10 cellular contexts compared by ENCODE assay signal in the genomic region with DNA sequence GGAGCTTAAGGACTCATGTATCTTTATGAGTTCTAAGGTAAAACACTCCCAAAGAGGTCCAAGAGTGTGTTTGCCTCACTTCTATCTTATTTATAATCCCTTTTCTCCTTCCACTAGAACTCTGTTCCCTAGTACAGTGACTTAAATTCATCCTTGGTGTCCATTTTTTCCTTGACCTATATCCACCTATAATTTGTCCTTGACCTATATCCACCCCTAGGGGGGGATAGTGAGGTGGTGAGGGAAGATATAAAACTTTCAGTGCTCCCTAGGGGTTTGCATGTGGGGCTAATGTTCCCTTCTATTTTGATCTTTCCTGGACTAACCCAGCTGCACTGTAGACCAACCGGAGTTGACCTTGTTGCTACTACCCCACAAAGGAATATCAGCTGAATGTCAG.
DNase-seq lines count a peak whose midpoint lies in the region; ATAC-seq and TF ChIP-seq lines count a peak whose summit lies in the region.
"Had no signal": no experiment of that assay in that cellular context is flagged by ENCODE, and none has a peak within 500 bp of the region (broad histone marks: within the 10 kb centered on the region; RNA-seq: fewer than 3 reads in every experiment).

No MANE protein-coding gene starts in this region.

- H3K27me3 Mint-ChIP-seq in activated CD4-positive, alpha-beta T cell treated with anti-CD3 and anti-CD28 coated beads, Interleukin-2, amount 10 ng/mL, durations not matched to agents 7 days and 5 days: peaks cover 3% of the 10 kb centered on the region
- no peaks in the 10 kb centered on the region for H3K27me3 Mint-ChIP-seq in effector memory CD8-positive, alpha-beta T cell

- H3K27ac ChIP-seq in spleen: no peak overlapping the region
- H3K27ac ChIP-seq: HL-60 had no signal

- peaks cover 18% of the 10 kb centered on the region for H3K9me3 Mint-ChIP-seq in activated CD4-positive, alpha-beta T cell treated with anti-CD3 and anti-CD28 coated beads, Interleukin-2, amount 10 ng/mL, durations not matched to agents 7 days and 5 days
- no peaks in the 10 kb centered on the region for H3K9me3 Mint-ChIP-seq in effector memory CD8-positive, alpha-beta T cell

- CTCF ChIA-PET in activated CD4-positive, alpha-beta T cell treated with anti-CD3 and anti-CD28 coated beads, Interleukin-2, amount 10 ng/mL, durations not matched to agents 7 days and 5 days (lab: Charles Lee): interaction anchor here (1.0 to 1.6 kb wide), 3 partner anchors 9 to 42 kb away, joined by 3 to 6 read pairs (median 3); no protein-coding TSS in a partner anchor

- ATAC-seq in effector memory CD8-positive, alpha-beta T cell (replicated peaks): peak; percentile 41
- ATAC-seq in HG03521 (IDR thresholded peaks at IDR 0.05; ENCODE audit: unreplicated experiment): no peak

- H3K27ac Mint-ChIP-seq in activated CD4-positive, alpha-beta T cell treated with anti-CD3 and anti-CD28 coated beads, Interleukin-2, amount 10 ng/mL, durations not matched to agents 7 days and 5 days: no peak overlapping the region
- peak overlapping the region in 1 of 2 donors; percentile 76 for H3K27ac Mint-ChIP-seq in effector memory CD8-positive, alpha-beta T cell

- peaks cover 0 to 19% (median 13%) of the 10 kb centered on the region in 6 donors for H3K4me1 ChIP-seq in spleen

- peaks cover 0 to 15% (median 0%) of the 10 kb centered on the region in 7 donors for H3K27me3 ChIP-seq in spleen (replicated peaks in 1 of 7)

- H3K4me1 Mint-ChIP-seq in activated CD4-positive, alpha-beta T cell treated with anti-CD3 and anti-CD28 coated beads, Interleukin-2, amount 10 ng/mL, durations not matched to agents 7 days and 5 days: peaks cover 43% of the 10 kb centered on the region
- H3K4me1 Mint-ChIP-seq in effector memory CD8-positive, alpha-beta T cell (ENCODE audit: low read depth in 2 of 2): peaks cover 20 to 31% of the 10 kb centered on the region in 2 donors

- TF ChIP-seq POLR2A in spleen (IDR thresholded peaks at IDR 0.05): no peak

- H3K36me3 Mint-ChIP-seq in activated CD4-positive, alpha-beta T cell treated with anti-CD3 and anti-CD28 coated beads, Interleukin-2, amount 10 ng/mL, durations not matched to agents 7 days and 5 days (ENCODE audit: low read depth): peaks cover 18% of the 10 kb centered on the region
- H3K36me3 Mint-ChIP-seq in effector memory CD8-positive, alpha-beta T cell (ENCODE audit: insufficient read depth): no peaks in the 10 kb centered on the region

- peak in 8 of 11 experiments; percentile 7 to 46 (median 39) for TF ChIP-seq CTCF in spleen (IDR thresholded peaks at IDR 0.05 in 8 of 11, conservative IDR thresholded peaks at IDR 0.05 in 3 of 11)

- no peaks in the 10 kb centered on the region for H3K36me3 ChIP-seq in spleen

- H3K9me3 ChIP-seq in spleen: no peaks in the 10 kb centered on the region

- 59 to 90% (median 75%) methylated on average over 1 of the region's 1 CpG for WGBS in spleen, 5 donors

- no peak overlapping the region for H3K4me3 Mint-ChIP-seq in activated CD4-positive, alpha-beta T cell treated with anti-CD3 and anti-CD28 coated beads, Interleukin-2, amount 10 ng/mL, durations not matched to agents 7 days and 5 days
- no peak overlapping the region for H3K4me3 Mint-ChIP-seq in effector memory CD8-positive, alpha-beta T cell

- peak; percentile 17 for DNase-seq in activated CD4-positive, alpha-beta T cell treated with anti-CD3 and anti-CD28 coated beads, Interleukin-2, amount 10 ng/mL, durations not matched to agents 7 days and 5 days
- DNase-seq in activated CD4-positive, alpha-beta T cell treated with anti-CD3 and anti-CD28 coated beads for 1 hour: no peak
- DNase-seq in M059J (ENCODE audit: low read depth): peak; percentile 27
- no peak for DNase-seq in effector memory CD8-positive, alpha-beta T cell
- DNase-seq in spleen: no peak
- no peak for DNase-seq in SKM-1 treated with dmso at 0.1 percent for 144 hours (lab: John Stamatoyannopoulos, UW; ENCODE audit: unreplicated experiment)
- no peak for DNase-seq in stimulated activated naive CD4-positive, alpha-beta T cell treated with Interleukin-2 at 50 U/mL for 16 hours (lab: John Stamatoyannopoulos, UW)
- DNase-seq: activated CD4-positive, CD25-positive, alpha-beta regulatory T cell treated with anti-CD3 and anti-CD28 coated beads, Interleukin-2, amount 50 U/mL, for 72 hours had no signal

- no peak overlapping the region for H3K4me3 ChIP-seq in spleen

- POLR2A ChIA-PET in activated CD4-positive, alpha-beta T cell treated with anti-CD3 and anti-CD28 coated beads, Interleukin-2, amount 10 ng/mL, durations not matched to agents 7 days and 5 days (lab: Charles Lee): no interaction called here

- intact Hi-C loops in spleen (cut with DNase I; ENCODE audit: low total_unique reads): no loop called here

Comparison
In these comparisons a context has a peak if more than half of its experiments do, and no peak if none do; other contexts are left out.
1. DNase-seq: peak in activated CD4-positive, alpha-beta T cell treated with anti-CD3 and anti-CD28 coated beads, Interleukin-2, amount 10 ng/mL, durations not matched to agents 7 days and 5 days (single experiment) and M059J (single experiment); none in activated CD4-positive, alpha-beta T cell treated with anti-CD3 and anti-CD28 coated beads for 1 hour (single experiment), effector memory CD8-positive, alpha-beta T cell (0 of 3), spleen (single experiment), SKM-1 treated with dmso at 0.1 percent for 144 hours (single experiment) and stimulated activated naive CD4-positive, alpha-beta T cell treated with Interleukin-2 at 50 U/mL for 16 hours (single experiment).